ENCODE assay signal across 9 cellular contexts in genomic region chr22:50202130-50202671, GRCh38. TPM values are rescaled to one million over a fixed set of nuclear protein-coding genes. Genes with fewer than 3 reads are reported as not detected.
DNase-seq lines count a peak whose midpoint lies in the region; ATAC-seq and TF ChIP-seq lines count a peak whose summit lies in the region.
"Had no signal": no experiment of that assay in that cellular context is flagged by ENCODE, and none has a peak within 500 bp of the region (broad histone marks: within the 10 kb centered on the region; RNA-seq: fewer than 3 reads in every experiment).

No MANE protein-coding gene starts in this region.

- peak overlapping the region; percentile 75 for H3K4me3 Mint-ChIP-seq in chondrocyte (ENCODE audit: unreplicated experiment)

- H3K36me3 Mint-ChIP-seq in chondrocyte (ENCODE audit: low read depth), result peaks cover 11% of the 10 kb centered on the region

- H3K4me3 ChIP-seq in AG04449 (ENCODE audit: low read depth, low read length) (peak overlapping the region; percentile 71), muscle layer of duodenum (ENCODE audit: low read depth in 1 of 2, low read length in 2 of 2) (peak overlapping the region; percentile 53 to 82)

- POLR2A ChIA-PET in AG04449 (lab: Yijun Ruan, JAX), result no interaction called here

- intact Hi-C loops in head of caudate nucleus (cut with DNase I), result no loop called here

- CTCF ChIA-PET in AG04449 (lab: Yijun Ruan, JAX), result interaction anchor here (0.6 to 1.9 kb wide), 4 partner anchors 10 to 60 kb away, joined by 3 to 13 read pairs (median 4); no protein-coding TSS in a partner anchor

- H3K27me3 ChIP-seq in muscle layer of duodenum (ENCODE audit: low read depth, low read length), result no peaks in the 10 kb centered on the region
- H3K27me3 ChIP-seq in foreskin keratinocyte, result no peaks in the 10 kb centered on the region

- ATAC-seq in foreskin keratinocyte, result no peak
- ATAC-seq in GM21786 (IDR thresholded peaks at IDR 0.05; ENCODE audit: unreplicated experiment), result no peak

- H3K4me1 Mint-ChIP-seq in chondrocyte (ENCODE audit: low read depth), result peaks cover 21% of the 10 kb centered on the region

- peaks cover 4 to 36% of the 10 kb centered on the region in 2 donors for H3K4me1 ChIP-seq in muscle layer of duodenum (ENCODE audit: control insufficient read depth in 1 of 2, insufficient read depth in 2 of 2, low read length in 2 of 2)
- H3K4me1 ChIP-seq in foreskin keratinocyte, result peaks cover 5% of the 10 kb centered on the region

- H3K9me3 ChIP-seq in muscle layer of duodenum (ENCODE audit: control insufficient read depth in 1 of 2, low read length in 2 of 2), result no peaks in the 10 kb centered on the region

- no peak for TF ChIP-seq CTCF in AG04449 (IDR thresholded peaks at IDR 0.05; ENCODE audit: insufficient read depth, low read length, missing control alignments)
- TF ChIP-seq CTCF in chondrocyte (IDR thresholded peaks at IDR 0.05), result no peak
- no peak for TF ChIP-seq CTCF in foreskin keratinocyte (conservative IDR thresholded peaks at IDR 0.05)

- peaks cover 0 to 19% of the 10 kb centered on the region in 2 donors for H3K36me3 ChIP-seq in muscle layer of duodenum (ENCODE audit: control insufficient read depth in 1 of 2, insufficient read depth in 2 of 2, low read length in 2 of 2)

- no peak for DNase-seq in AG04449 (ENCODE audit: low read depth, low spot score)
- peak; percentile 83 for DNase-seq in HuH-7.5 (ENCODE audit: low spot score)
- DNase-seq in chondrocyte (ENCODE audit: low spot score), result no peak
- DNase-seq in foreskin keratinocyte, result no peak
- DNase-seq in NCI-H510A (lab: John Stamatoyannopoulos, UW), result no peak
- DNase-seq in head of caudate nucleus, result no peak
- DNase-seq: NCI-H1048 had no signal

- peak overlapping the region; percentile 13 for H3K27ac Mint-ChIP-seq in chondrocyte (ENCODE audit: unreplicated experiment)

- no peaks in the 10 kb centered on the region for H3K27me3 Mint-ChIP-seq in chondrocyte (ENCODE audit: low read depth)

- H3K27ac ChIP-seq in muscle layer of duodenum (ENCODE audit: low read length), result no peak overlapping the region
- no peak overlapping the region for H3K27ac ChIP-seq in foreskin keratinocyte

- H3K9me3 Mint-ChIP-seq in chondrocyte (ENCODE audit: low read depth), result no peaks in the 10 kb centered on the region

RNA-seq across cellular contexts. Expression of gene SELENOO, which starts 1.4 kb away (rescaled TPM):
- total RNA-seq in chondrocyte (14.8 to 22.8 TPM (median 17.1 TPM) in 3 replicates), foreskin keratinocyte (28.9 and 29.6 TPM in 2 replicates)
- polyA plus RNA-seq in foreskin keratinocyte, result 34.8 and 38.3 TPM in 2 replicates

RNA-seq across cellular contexts. Expression of gene TRABD, which starts 16.5 kb away (rescaled TPM):
- 18.5 to 20.5 TPM (median 20.2 TPM) in 3 replicates for total RNA-seq in chondrocyte
- total RNA-seq in foreskin keratinocyte, result 50.7 and 52.2 TPM in 2 replicates
- 63.7 and 64.5 TPM in 2 replicates for polyA plus RNA-seq in foreskin keratinocyte

RNA-seq across cellular contexts. Expression of gene PANX2, which starts 31.7 kb away (rescaled TPM):
- total RNA-seq in chondrocyte, result 3.0 to 6.1 TPM (median 3.3 TPM) in 3 replicates
- total RNA-seq in foreskin keratinocyte, result 0.53 and 1.0 TPM in 2 replicates
- polyA plus RNA-seq in foreskin keratinocyte, result 0.85 and 1.8 TPM in 2 replicates

RNA-seq across cellular contexts. Expression of gene TUBGCP6, which starts 42.6 kb away (rescaled TPM):
- total RNA-seq in chondrocyte (31.2 to 46.3 TPM (median 32.2 TPM) in 3 replicates), foreskin keratinocyte (21.6 and 22.6 TPM in 2 replicates)
- polyA plus RNA-seq in foreskin keratinocyte, result 12.9 and 13.4 TPM in 2 replicates

RNA-seq across cellular contexts. Expression of gene HDAC10, which starts 48.9 kb away (rescaled TPM):
- total RNA-seq in chondrocyte (29.1 to 36.8 TPM (median 35.3 TPM) in 3 replicates), foreskin keratinocyte (8.3 and 11.7 TPM in 2 replicates)
- polyA plus RNA-seq in foreskin keratinocyte, result 12.7 and 14.0 TPM in 2 replicates
